In genomic region chr12:58097741-58098140, GRCh38 we compare ENCODE assay signal across 26 cellular contexts.
"Had no signal": no experiment of that assay in that cellular context is flagged by ENCODE, and none has a peak within 500 bp of the region (broad histone marks: within the 10 kb centered on the region; RNA-seq: fewer than 3 reads in every experiment).

No MANE protein-coding gene starts in this region.

- H3K4me3 ChIP-seq: adrenal gland, ascending aorta, breast epithelium, cardiac muscle cell, colonic mucosa had no signal

- H3K27me3 ChIP-seq: adrenal gland, ascending aorta, breast epithelium, cardiac muscle cell, colonic mucosa had no signal

- H3K36me3 ChIP-seq: adrenal gland, ascending aorta, breast epithelium, cardiac muscle cell, colonic mucosa had no signal

- ATAC-seq: activated CD4-positive, alpha-beta T cell treated with anti-CD3 and anti-CD28 coated beads for 36 hours; activated CD8-positive, alpha-beta memory T cell treated with anti-CD3 and anti-CD28 coated beads, Interleukin-2, amount 10 ng/mL, durations not matched to agents 7 days and 5 days; activated CD8-positive, alpha-beta T cell treated with anti-CD3 and anti-CD28 coated beads, Interleukin-2, amount 10 ng/mL, durations not matched to agents 7 days and 5 days; activated naive CD8-positive, alpha-beta T cell treated with anti-CD3 and anti-CD28 coated beads, Interleukin-2, amount 50 U/mL, for 24 hours; T-helper 17 cell had no signal

- H3K9me3 ChIP-seq: adrenal gland, ascending aorta, colonic mucosa had no signal

- DNase-seq: activated CD4-positive, alpha-beta memory T cell treated with anti-CD3 and anti-CD28 coated beads for 36 hours; activated CD4-positive, alpha-beta T cell treated with anti-CD3 and anti-CD28 coated beads for 36 hours; activated CD4-positive, CD25-positive, alpha-beta regulatory T cell; activated CD4-positive, CD25-positive, alpha-beta regulatory T cell treated with anti-CD3 and anti-CD28 coated beads, Interleukin-2, amount 50 U/mL, for 72 hours; activated CD8-positive, alpha-beta memory T cell treated with anti-CD3 and anti-CD28 coated beads, Interleukin-2, amount 10 ng/mL, durations not matched to agents 7 days and 5 days; activated CD8-positive, alpha-beta memory T cell treated with anti-CD3 and anti-CD28 coated beads, Interleukin-2, amount 50 U/mL, for 4 hours; activated CD8-positive, alpha-beta T cell treated with anti-CD3 and anti-CD28 coated beads, Interleukin-2, amount 10 ng/mL, durations not matched to agents 7 days and 5 days; activated effector memory CD4-positive, alpha-beta T cell treated with anti-CD3 and anti-CD28 coated beads, Interleukin-2, amount 50 U/mL, for 16 hours; activated naive CD4-positive, alpha-beta T cell treated with anti-CD3 and anti-CD28 coated beads for 36 hours; activated naive CD8-positive, alpha-beta T cell treated with anti-CD3 and anti-CD28 coated beads for 36 hours; activated naive CD8-positive, alpha-beta T cell treated with anti-CD3 and anti-CD28 coated beads, Interleukin-2, amount 50 U/mL, for 24 hours; activated T-cell treated with anti-CD3 and anti-CD28 coated beads, Interleukin-2, amount 50 U/mL, for 1 hour; activated T-cell treated with anti-CD3 and anti-CD28 coated beads, Interleukin-2, amount 50 U/mL, for 48 hours; adrenal gland; central memory CD4-positive, alpha-beta T cell; cerebellar nuclear complex; colonic mucosa; effector CD8-positive, alpha-beta T cell; foreskin fibroblast; head of caudate nucleus; T-helper 1 cell; T-helper 17 cell had no signal

- H3K4me1 ChIP-seq: adrenal gland, ascending aorta, breast epithelium, colonic mucosa had no signal

- H3K27ac ChIP-seq: adrenal gland, ascending aorta, breast epithelium, cardiac muscle cell, colonic mucosa, epithelial cell of prostate had no signal
